ENCODE assay signal across 16 cellular contexts in the genomic region with DNA sequence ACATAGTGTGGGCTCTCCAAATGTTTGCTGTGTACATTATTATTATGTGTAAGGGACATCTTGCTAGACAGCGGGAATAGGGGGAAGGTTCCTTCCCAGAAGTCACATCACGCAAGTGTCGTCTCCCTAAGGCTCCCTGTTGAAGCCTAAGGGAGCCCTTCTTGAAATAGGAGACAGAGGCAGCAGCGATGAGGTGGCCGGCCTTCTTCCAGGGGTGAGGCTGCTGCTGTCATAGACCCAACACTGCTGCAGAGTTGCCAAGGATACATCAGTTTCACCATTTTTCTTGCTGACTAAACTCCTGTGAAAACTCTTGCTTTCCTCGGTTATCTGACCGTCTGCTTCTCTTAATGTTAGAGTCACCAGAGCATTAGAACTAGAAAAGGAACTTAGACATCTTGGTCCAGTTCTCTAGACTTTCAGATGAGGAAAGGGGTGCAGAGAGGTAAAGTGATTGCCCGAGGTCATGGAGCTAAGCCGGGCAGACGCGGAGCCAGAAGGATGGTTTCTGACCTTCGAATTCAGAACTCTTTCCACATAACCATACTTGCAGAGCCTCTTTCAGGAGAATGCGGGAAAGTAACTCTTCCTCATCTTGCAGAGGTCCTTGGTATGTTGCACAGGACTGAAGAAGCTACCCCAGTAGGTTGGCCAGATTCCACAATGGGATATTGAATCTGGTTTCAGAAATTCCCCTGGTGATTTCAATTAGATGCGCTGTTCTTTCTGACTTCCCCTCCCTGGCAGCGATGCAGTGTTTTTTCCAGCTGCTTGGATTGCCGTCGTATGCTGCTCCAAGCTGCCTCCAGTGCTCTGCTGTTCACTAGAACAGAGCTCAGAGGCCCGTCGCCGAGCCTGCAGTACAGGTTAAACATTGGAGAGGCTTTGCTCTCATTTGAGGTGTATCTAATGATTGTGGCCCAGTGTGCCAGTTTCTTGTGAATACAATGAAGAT.
DNase-seq lines count a peak whose midpoint lies in the region; ATAC-seq and TF ChIP-seq lines count a peak whose summit lies in the region.
"Had no signal": no experiment of that assay in that cellular context is flagged by ENCODE, and none has a peak within 500 bp of the region (broad histone marks: within the 10 kb centered on the region; RNA-seq: fewer than 3 reads in every experiment).

No MANE protein-coding gene starts in this region.

- in situ Hi-C loops in GM23248 (cut with MboI): no loop called here

- ATAC-seq in body of pancreas (peak; percentile 30), left lobe of liver (peak; percentile 73), GM18502 (IDR thresholded peaks at IDR 0.05; ENCODE audit: poor library complexity, unreplicated experiment) (no peak)
- ATAC-seq: activated naive CD8-positive, alpha-beta T cell treated with anti-CD3 and anti-CD28 coated beads, Interleukin-2, amount 50 U/mL, for 24 hours had no signal

- no peak for TF ChIP-seq POLR2A in body of pancreas (IDR thresholded peaks at IDR 0.05)

- H3K4me2 ChIP-seq in GM23248 (ENCODE audit: unreplicated experiment): peak overlapping the region; percentile 8

- no peak overlapping the region for H3K9ac ChIP-seq in GM23248
- no peak overlapping the region for H3K9ac ChIP-seq in subcutaneous abdominal adipose tissue (ENCODE audit: low read length in 5 of 5)
- H3K9ac ChIP-seq: parathyroid adenoma had no signal

- H4K20me1 ChIP-seq in GM23248 (ENCODE audit: insufficient read depth): no peaks in the 10 kb centered on the region

- no peaks in the 10 kb centered on the region for H3K9me2 ChIP-seq in GM23248 (ENCODE audit: insufficient read depth)

- intact Hi-C loops in body of pancreas (cut with DNase I): no loop called here

- H3K79me2 ChIP-seq in GM23248 (ENCODE audit: insufficient read depth): no peaks in the 10 kb centered on the region
- H3K79me2 ChIP-seq: parathyroid adenoma had no signal

- peaks cover 10% of the 10 kb centered on the region; the same call in 1 of the 2 replicates for H3K27me3 ChIP-seq in GM23248 (replicated peaks; ENCODE audit: insufficient read depth)
- H3K27me3 ChIP-seq in body of pancreas: no peaks in the 10 kb centered on the region
- no peaks in the 10 kb centered on the region for H3K27me3 ChIP-seq in subcutaneous abdominal adipose tissue (ENCODE audit: control insufficient read depth in 5 of 5, insufficient read depth in 4 of 5, low read length in 5 of 5)

- H3K4me1 ChIP-seq in GM23248 (ENCODE audit: insufficient read depth) (no peaks in the 10 kb centered on the region; the same call in 1 of the 2 replicates), body of pancreas (peaks cover 11% of the 10 kb centered on the region), subcutaneous abdominal adipose tissue (ENCODE audit: control insufficient read depth in 5 of 5, insufficient read depth in 5 of 5, low read length in 5 of 5) (peaks cover 4 to 16% (median 14%) of the 10 kb centered on the region in 5 donors)
- H3K4me1 ChIP-seq: parathyroid adenoma had no signal

- no peak overlapping the region for H3K27ac ChIP-seq in GM23248
- H3K27ac ChIP-seq in body of pancreas: no peak overlapping the region
- peak overlapping the region; percentile 47 for H3K27ac ChIP-seq in subcutaneous abdominal adipose tissue (ENCODE audit: low read depth, low read length)
- H3K27ac ChIP-seq in substantia nigra (ENCODE audit: low read depth, low read length, poor library complexity, severe bottlenecking): no peak overlapping the region
- H3K27ac ChIP-seq: parathyroid adenoma had no signal

- TF ChIP-seq CTCF in body of pancreas (IDR thresholded peaks at IDR 0.05): no peak

- H3K36me3 ChIP-seq in GM23248 (ENCODE audit: low read depth) (no peaks in the 10 kb centered on the region), body of pancreas (replicated peaks in 1 of 2; ENCODE audit: insufficient read depth in 1 of 2, low read depth in 2 of 2) (no peaks in the 10 kb centered on the region), subcutaneous abdominal adipose tissue (ENCODE audit: control insufficient read depth in 5 of 5, insufficient read depth in 5 of 5, low read length in 5 of 5) (no peaks in the 10 kb centered on the region)

- 0 out of 2 replicates have a peak overlapping the region, but pooled peaks have one; percentile 11 for H2AFZ ChIP-seq in GM23248
- H2AFZ ChIP-seq: parathyroid adenoma had no signal

- H3K4me3 ChIP-seq in GM23248 (0 out of 2 replicates have a peak overlapping the region, but pooled peaks have one; percentile 0), body of pancreas (no peak overlapping the region), subcutaneous abdominal adipose tissue (ENCODE audit: low read depth in 1 of 5, low read length in 5 of 5) (peak overlapping the region in 2 of 5 donors; percentile 23 to 29)

- H3F3A ChIP-seq in GM23248 (ENCODE audit: insufficient read depth): no peaks in the 10 kb centered on the region

- H3K9me3 ChIP-seq in GM23248 (ENCODE audit: low read depth) (no peaks in the 10 kb centered on the region), body of pancreas (no peaks in the 10 kb centered on the region), subcutaneous abdominal adipose tissue (ENCODE audit: control insufficient read depth in 5 of 5, low read length in 5 of 5) (no peaks in the 10 kb centered on the region)

- WGBS in GM23248 (ENCODE audit: low coverage in 1 of 2, low lambda C conversion rate in 2 of 2, missing lambda C conversion rate in 2 of 2), 2 experiments: 3 to 4% methylated on average over 20 of the region's 20 CpGs
- WGBS in body of pancreas, 2 donors: 77 to 82% methylated on average over 20 of the region's 20 CpGs

- DNase-seq in GM23248: peak; percentile 63
- peak in 2 of 4 donors; percentile 18 to 20 for DNase-seq in body of pancreas
- no peak for DNase-seq in left lobe of liver (ENCODE audit: low spot score)
- DNase-seq in amygdala (lab: John Stamatoyannopoulos, UW): no peak
- no peak for DNase-seq in substantia nigra (lab: John Stamatoyannopoulos, UW)
- DNase-seq: activated CD4-positive, CD25-positive, alpha-beta regulatory T cell treated with anti-CD3 and anti-CD28 coated beads, Interleukin-2, amount 50 U/mL, for 72 hours; activated naive CD8-positive, alpha-beta T cell treated with anti-CD3 and anti-CD28 coated beads, Interleukin-2, amount 50 U/mL, for 24 hours; CD8-positive, alpha-beta memory T cell; GF-D8; GOT3; KG1; NCI-H1105 treated with DMSO at 0.1 percent for 48 hours; stimulated activated CD8-positive, alpha-beta memory T cell treated with anti-CD3 and anti-CD28 coated beads, Interleukin-4, amount 100 ng/mL, for 48 hours had no signal
